ENCODE assay signal across 9 cellular contexts in the genomic region with DNA sequence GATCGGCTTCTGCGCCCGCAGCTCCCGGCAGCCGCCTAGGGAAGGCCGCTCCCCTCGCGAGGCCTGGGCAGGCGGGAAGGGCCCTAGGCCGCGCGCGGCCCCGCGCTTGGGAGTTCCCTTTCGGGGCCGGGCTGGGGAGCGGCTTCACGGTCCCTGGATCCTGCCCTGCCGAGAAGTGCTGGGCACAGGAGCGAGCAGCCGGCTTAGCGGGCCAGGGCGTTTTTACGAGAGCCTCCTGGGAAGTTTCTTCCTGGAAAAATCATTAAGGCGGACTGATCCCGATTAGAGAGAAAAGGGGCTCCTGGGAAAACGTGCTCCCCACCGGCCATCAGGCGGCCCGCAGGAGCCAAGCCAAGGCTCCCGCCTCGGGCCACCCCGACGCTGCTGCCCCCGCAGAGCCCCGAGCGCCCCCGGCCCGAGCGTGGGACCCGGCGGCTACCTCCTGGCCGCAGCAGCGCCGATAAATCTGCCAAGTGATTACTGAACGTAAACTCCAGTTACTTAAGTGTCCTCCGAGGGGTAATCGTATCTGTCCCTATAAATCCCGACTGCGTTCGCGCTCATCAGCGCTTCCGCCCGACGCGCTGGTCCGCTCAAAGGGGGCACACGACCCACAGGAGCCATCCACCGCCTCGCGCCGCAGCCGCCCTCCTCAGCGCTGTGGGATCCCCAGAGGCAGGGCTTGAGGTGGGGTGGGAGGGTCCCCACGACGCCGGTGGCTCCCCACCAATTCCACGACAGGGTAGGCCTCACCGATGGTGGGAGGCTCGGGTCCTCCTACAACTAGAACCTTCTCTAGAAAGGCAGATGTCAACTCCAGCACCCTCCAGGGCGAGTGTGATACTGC. TPM values are rescaled to one million over a fixed set of nuclear protein-coding genes. Genes with fewer than 3 reads are reported as not detected.
A peak's percentile ranks its signal among the peaks of the same experiment; 100 is the strongest.
DNase-seq lines count a peak whose midpoint lies in the region; ATAC-seq and TF ChIP-seq lines count a peak whose summit lies in the region.
"Had no signal": no experiment of that assay in that cellular context is flagged by ENCODE, and none has a peak within 500 bp of the region (broad histone marks: within the 10 kb centered on the region; RNA-seq: fewer than 3 reads in every experiment).

No MANE protein-coding gene starts in this region.

- H3K4me1 ChIP-seq in CD4-positive, alpha-beta memory T cell (ENCODE audit: insufficient read depth, low read length) = peaks cover 32% of the 10 kb centered on the region

- POLR2A ChIA-PET in CD4-positive, alpha-beta memory T cell (lab: Charles Lee; ENCODE audit: partially characterized antibody) = interaction anchor here (1.3 to 2.5 kb wide), 4 partner anchors 11 to 24 kb away, joined by 3 to 11 read pairs (median 8); a partner anchor contains a TSS

- DNase-seq in CD4-positive, alpha-beta memory T cell = peak in 1 of 5 donors; percentile 13
- DNase-seq in NCI-H1092 (lab: John Stamatoyannopoulos, UW) = peak; percentile 46
- no peak for DNase-seq in ureter (ENCODE audit: low spot score)
- no peak for DNase-seq in NK-92 (lab: John Stamatoyannopoulos, UW; ENCODE audit: unreplicated experiment)
- no peak for DNase-seq in NCI-H187 treated with DMSO at 0.1 percent for 48 hours (lab: John Stamatoyannopoulos, UW)

- peak overlapping the region in 6 of 7 donors; percentile 15 to 93 (median 80) for H3K27ac Mint-ChIP-seq in CD4-positive, alpha-beta memory T cell
- H3K27ac Mint-ChIP-seq in dendritic cell treated with granulocyte-macrophage colony-stimulating factor and Interleukin-4, amounts not matched to agents 40 ng/mL and 50 ng/mL, for 4 days = no peak overlapping the region

- ATAC-seq in GM21526 (IDR thresholded peaks at IDR 0.05; ENCODE audit: low FRiP score, unreplicated experiment) = no peak

- no peak for TF ChIP-seq RAD21 in neural cell (conservative IDR thresholded peaks at IDR 0.05)

- H2AFZ ChIP-seq in neural cell (ENCODE audit: low read depth, low read length) = no peak overlapping the region

- H3K79me2 ChIP-seq in neural cell (replicated peaks; ENCODE audit: insufficient read depth, low read length) = peaks cover 82% of the 10 kb centered on the region

- H3K27ac ChIP-seq in CD4-positive, alpha-beta memory T cell (ENCODE audit: low read depth, low read length) = no peak overlapping the region
- peak overlapping the region; percentile 59 for H3K27ac ChIP-seq in neural cell (ENCODE audit: low read length)

- peaks cover 0 to 43% (median 23%) of the 10 kb centered on the region in 8 donors for H3K9me3 Mint-ChIP-seq in CD4-positive, alpha-beta memory T cell
- no peaks in the 10 kb centered on the region for H3K9me3 Mint-ChIP-seq in dendritic cell treated with granulocyte-macrophage colony-stimulating factor and Interleukin-4, amounts not matched to agents 40 ng/mL and 50 ng/mL, for 4 days

- CTCF ChIA-PET in CD4-positive, alpha-beta memory T cell (lab: Charles Lee; ENCODE audit: partially characterized antibody) = no interaction called here

- peak overlapping the region; percentile 14 for H3K4me2 ChIP-seq in neural cell (ENCODE audit: low read length)

- intact Hi-C loops in CD4-positive, alpha-beta memory T cell (cut with micrococcal nuclease) = no loop called here
- intact Hi-C loops in dendritic cell treated with granulocyte-macrophage colony-stimulating factor and Interleukin-4, amounts not matched to agents 40 ng/mL and 50 ng/mL, for 4 days (cut with micrococcal nuclease) = no loop called here

- H3K4me3 ChIP-seq in CD4-positive, alpha-beta memory T cell (ENCODE audit: low read length in 2 of 2) = no peak overlapping the region
- H3K4me3 ChIP-seq in neural cell (ENCODE audit: low read length) = peak overlapping the region; percentile 66

- no peak for TF ChIP-seq CTCF in neural cell (IDR thresholded peaks at IDR 0.05; ENCODE audit: poor library complexity, severe bottlenecking)

- H3K9me2 ChIP-seq in neural cell (ENCODE audit: insufficient read depth, low read length) = no peaks in the 10 kb centered on the region

- peaks cover 59 to 62% of the 10 kb centered on the region in 2 donors for H3K27me3 Mint-ChIP-seq in CD4-positive, alpha-beta memory T cell
- H3K27me3 Mint-ChIP-seq in dendritic cell treated with granulocyte-macrophage colony-stimulating factor and Interleukin-4, amounts not matched to agents 40 ng/mL and 50 ng/mL, for 4 days = peaks cover 74% of the 10 kb centered on the region

- no peaks in the 10 kb centered on the region for H4K20me1 ChIP-seq in neural cell (ENCODE audit: insufficient read depth)

- peaks cover 69% of the 10 kb centered on the region for H3K27me3 ChIP-seq in CD4-positive, alpha-beta memory T cell (ENCODE audit: insufficient read depth, low read length)
- peaks cover 70% of the 10 kb centered on the region for H3K27me3 ChIP-seq in neural cell (ENCODE audit: insufficient read depth, low read depth, low read length)

- peak overlapping the region; percentile 69 to 91 (median 86) for H3K4me3 Mint-ChIP-seq in CD4-positive, alpha-beta memory T cell
- peak overlapping the region; percentile 5 for H3K4me3 Mint-ChIP-seq in dendritic cell treated with granulocyte-macrophage colony-stimulating factor and Interleukin-4, amounts not matched to agents 40 ng/mL and 50 ng/mL, for 4 days

- H3F3A ChIP-seq in neural cell (ENCODE audit: insufficient read depth, low read length, poor library complexity, severe bottlenecking) = peaks cover 5% of the 10 kb centered on the region

- peak overlapping the region; percentile 66 for H3K9ac ChIP-seq in neural cell (ENCODE audit: low read length)

- H3K36me3 Mint-ChIP-seq in CD4-positive, alpha-beta memory T cell = peaks cover 8 to 11% of the 10 kb centered on the region in 2 donors
- no peaks in the 10 kb centered on the region for H3K36me3 Mint-ChIP-seq in dendritic cell treated with granulocyte-macrophage colony-stimulating factor and Interleukin-4, amounts not matched to agents 40 ng/mL and 50 ng/mL, for 4 days (ENCODE audit: low read depth)

- TF ChIP-seq EP300 in neural cell (conservative IDR thresholded peaks at IDR 0.05; ENCODE audit: poor library complexity, severe bottlenecking) = no peak

- H3K36me3 ChIP-seq in CD4-positive, alpha-beta memory T cell (ENCODE audit: insufficient read depth, low read length) = no peaks in the 10 kb centered on the region
- no peaks in the 10 kb centered on the region for H3K36me3 ChIP-seq in neural cell (ENCODE audit: insufficient read depth, low read length)

- H3K9me3 ChIP-seq in CD4-positive, alpha-beta memory T cell (ENCODE audit: control insufficient read depth in 1 of 2, low read length in 2 of 2) = no peaks in the 10 kb centered on the region
- no peaks in the 10 kb centered on the region for H3K9me3 ChIP-seq in neural cell (ENCODE audit: low read length)

- H3K4me1 Mint-ChIP-seq in CD4-positive, alpha-beta memory T cell = peaks cover 10 to 37% (median 20%) of the 10 kb centered on the region in 4 donors
- H3K4me1 Mint-ChIP-seq in dendritic cell treated with granulocyte-macrophage colony-stimulating factor and Interleukin-4, amounts not matched to agents 40 ng/mL and 50 ng/mL, for 4 days (ENCODE audit: low read depth) = peaks cover 21% of the 10 kb centered on the region

TF ChIP-seq in neural cell, 6 proteins besides CTCF, POLR2A, EP300 and RAD21:
- TF ChIP-seq POLR2AphosphoS5 (IDR thresholded peaks at IDR 0.05) = peak; percentile 10
- no peak for TF ChIP-seq EZH2 (IDR thresholded peaks at IDR 0.05; ENCODE audit: borderline replicate concordance, insufficient read depth, low read length, poor library complexity, severe bottlenecking)

RNA-seq across cellular contexts. Expression of a gene that starts 2.8 kb away (rescaled TPM):
- not detected for total RNA-seq in CD4-positive, alpha-beta memory T cell
- polyA plus RNA-seq in CD4-positive, alpha-beta memory T cell = not detected
- 0.94 and 0.98 TPM in 2 replicates for polyA plus RNA-seq in neural cell
- polyA minus RNA-seq in neural cell = 1.9 and 2.7 TPM in 2 replicates
- not detected for total RNA-seq in ureter

RNA-seq across cellular contexts. Expression of a gene that starts 12.8 kb away (rescaled TPM):
- not detected for total RNA-seq in CD4-positive, alpha-beta memory T cell
- not detected for polyA plus RNA-seq in CD4-positive, alpha-beta memory T cell
- 10.6 and 13.8 TPM in 2 replicates for polyA plus RNA-seq in neural cell
- 16.1 and 17.2 TPM in 2 replicates for polyA minus RNA-seq in neural cell
- total RNA-seq in ureter = not detected
- total RNA-seq: subcutaneous adipose tissue had no signal
